ENCODE assay signal across 8 cellular contexts in genomic region chr19:53076984-53077383, GRCh38. TPM values are rescaled to one million over a fixed set of nuclear protein-coding genes. Genes with fewer than 3 reads are reported as not detected.
DNase-seq lines count a peak whose midpoint lies in the region; ATAC-seq and TF ChIP-seq lines count a peak whose summit lies in the region.

No MANE protein-coding gene starts in this region.

- CTCF ChIA-PET in Caco-2 (lab: Charles Lee) = no interaction called here

- intact Hi-C loops in Caco-2 (cut with micrococcal nuclease; ENCODE audit: unreplicated experiment) = no loop called here
- intact Hi-C loops in activated CD4-positive, alpha-beta T cell treated with anti-CD3 and anti-CD28 coated beads, Interleukin-2, amount 10 ng/mL, durations not matched to agents 24 days and 14 days (cut with micrococcal nuclease) = no loop called here

- ATAC-seq in foreskin keratinocyte = no peak

- H3K4me3 Mint-ChIP-seq in Caco-2 (ENCODE audit: unreplicated experiment) (no peak overlapping the region), osteocyte (ENCODE audit: unreplicated experiment) (no peak overlapping the region)
- H3K4me3 Mint-ChIP-seq in activated CD4-positive, alpha-beta T cell treated with anti-CD3 and anti-CD28 coated beads, Interleukin-2, amount 10 ng/mL, durations not matched to agents 24 days and 14 days = no peak overlapping the region

- no peak overlapping the region for H3K9ac ChIP-seq in NT2/D1 (ENCODE audit: insufficient read length, low read depth)

- H3K4me3 ChIP-seq in Caco-2 (ENCODE audit: low read depth, low read length) (no peak overlapping the region), NT2/D1 (ENCODE audit: insufficient read length, low read depth) (no peak overlapping the region)

- no peak overlapping the region for H3K27ac Mint-ChIP-seq in Caco-2 (ENCODE audit: unreplicated experiment)
- H3K27ac Mint-ChIP-seq in osteocyte (ENCODE audit: unreplicated experiment) = no peak overlapping the region
- no peak overlapping the region for H3K27ac Mint-ChIP-seq in activated CD4-positive, alpha-beta T cell treated with anti-CD3 and anti-CD28 coated beads, Interleukin-2, amount 10 ng/mL, durations not matched to agents 24 days and 14 days

- no peaks in the 10 kb centered on the region for H3K27me3 Mint-ChIP-seq in Caco-2 (ENCODE audit: insufficient read depth, unreplicated experiment)
- no peaks in the 10 kb centered on the region for H3K27me3 Mint-ChIP-seq in osteocyte (ENCODE audit: unreplicated experiment)
- H3K27me3 Mint-ChIP-seq in activated CD4-positive, alpha-beta T cell treated with anti-CD3 and anti-CD28 coated beads, Interleukin-2, amount 10 ng/mL, durations not matched to agents 24 days and 14 days = no peaks in the 10 kb centered on the region

- peaks cover 26% of the 10 kb centered on the region for H3K9me3 ChIP-seq in Caco-2
- H3K9me3 ChIP-seq in NT2/D1 (ENCODE audit: insufficient read depth, low read length) = no peaks in the 10 kb centered on the region

- POLR2A ChIA-PET in Caco-2 (lab: Charles Lee) = no interaction called here

- DNase-seq in Caco-2 (peak; percentile 41 to 45), NT2/D1 (ENCODE audit: low read depth, low spot score) (peak; percentile 85), foreskin keratinocyte (no peak), osteocyte (ENCODE audit: extremely low spot score, unreplicated experiment) (no peak), SW 1271 (lab: John Stamatoyannopoulos, UW) (no peak), MV-4-11 (lab: John Stamatoyannopoulos, UW) (no peak), HCEC 1CT (no peak)
- no peak for DNase-seq in activated CD4-positive, alpha-beta T cell treated with anti-CD3 and anti-CD28 coated beads, Interleukin-2, amount 10 ng/mL, durations not matched to agents 24 days and 14 days

- no TSS peak for BruUV-seq in Caco-2 (replicated peaks; lab: Mats Ljungman, UMichigan)

- H3K27me3 ChIP-seq in Caco-2 (replicated peaks; ENCODE audit: control insufficient read depth, insufficient read depth, low read length) (no peaks in the 10 kb centered on the region), NT2/D1 (ENCODE audit: insufficient read depth, insufficient read length) (no peaks in the 10 kb centered on the region), foreskin keratinocyte (no peaks in the 10 kb centered on the region)

- H3K4me1 Mint-ChIP-seq in Caco-2 (ENCODE audit: low read depth, unreplicated experiment) (no peaks in the 10 kb centered on the region), osteocyte (ENCODE audit: unreplicated experiment) (no peaks in the 10 kb centered on the region)
- H3K4me1 Mint-ChIP-seq in activated CD4-positive, alpha-beta T cell treated with anti-CD3 and anti-CD28 coated beads, Interleukin-2, amount 10 ng/mL, durations not matched to agents 24 days and 14 days = no peaks in the 10 kb centered on the region

- H3K4me1 ChIP-seq in Caco-2 = no peaks in the 10 kb centered on the region
- no peaks in the 10 kb centered on the region for H3K4me1 ChIP-seq in NT2/D1 (ENCODE audit: insufficient read depth, insufficient read length)
- no peaks in the 10 kb centered on the region for H3K4me1 ChIP-seq in foreskin keratinocyte

- no peak overlapping the region for H3K27ac ChIP-seq in foreskin keratinocyte

- peaks cover 47% of the 10 kb centered on the region for H3K9me3 Mint-ChIP-seq in Caco-2 (ENCODE audit: unreplicated experiment)
- peaks cover 34% of the 10 kb centered on the region for H3K9me3 Mint-ChIP-seq in osteocyte (ENCODE audit: unreplicated experiment)
- H3K9me3 Mint-ChIP-seq in activated CD4-positive, alpha-beta T cell treated with anti-CD3 and anti-CD28 coated beads, Interleukin-2, amount 10 ng/mL, durations not matched to agents 24 days and 14 days = peaks cover 48% of the 10 kb centered on the region

- H3K36me3 Mint-ChIP-seq in Caco-2 (ENCODE audit: insufficient read depth, unreplicated experiment) = peaks cover 56% of the 10 kb centered on the region
- peaks cover 82% of the 10 kb centered on the region for H3K36me3 Mint-ChIP-seq in osteocyte (ENCODE audit: unreplicated experiment)
- peaks cover 99% of the 10 kb centered on the region for H3K36me3 Mint-ChIP-seq in activated CD4-positive, alpha-beta T cell treated with anti-CD3 and anti-CD28 coated beads, Interleukin-2, amount 10 ng/mL, durations not matched to agents 24 days and 14 days (ENCODE audit: low read depth)

- TF ChIP-seq CTCF in Caco-2 (IDR thresholded peaks at IDR 0.05; ENCODE audit: insufficient read depth in 1 of 2, low read depth in 1 of 2, low read length in 1 of 2, severe bottlenecking in 1 of 2, unreplicated experiment in 1 of 2) = peak; percentile 17 to 42
- TF ChIP-seq CTCF in foreskin keratinocyte (conservative IDR thresholded peaks at IDR 0.05) = peak; percentile 45
- TF ChIP-seq CTCF in osteocyte (IDR thresholded peaks at IDR 0.05) = peak; percentile 50

- H3K36me3 ChIP-seq in Caco-2 (ENCODE audit: control insufficient read depth, insufficient read depth, low read length) (peaks cover 4% of the 10 kb centered on the region), NT2/D1 (ENCODE audit: insufficient read depth, insufficient read length, low read length) (peaks cover 27% of the 10 kb centered on the region)

RNA-seq across cellular contexts. Expression of gene ZNF160, which starts 26.2 kb away (rescaled TPM):
- 30.6 and 33.3 TPM in 2 replicates for total RNA-seq in Caco-2 (2022)
- 10.1 and 12.8 TPM in 2 replicates for total RNA-seq in foreskin keratinocyte
- 2.1 and 2.2 TPM in 2 replicates for polyA plus RNA-seq in foreskin keratinocyte
- total RNA-seq in osteocyte = 32.9 and 33.2 TPM in 2 replicates
- 30.6 and 37.5 TPM in 2 replicates for total RNA-seq in activated CD4-positive, alpha-beta T cell treated with anti-CD3 and anti-CD28 coated beads, Interleukin-2, amount 10 ng/mL, durations not matched to agents 24 days and 14 days

RNA-seq across cellular contexts. Expression of gene ERVV-2, which starts 32.4 kb away (rescaled TPM):
- total RNA-seq in Caco-2 (2022) (0.11 and 0.21 TPM in 2 replicates), foreskin keratinocyte (not detected in 2 replicates), osteocyte (not detected in 2 replicates)
- not detected in 2 replicates for polyA plus RNA-seq in foreskin keratinocyte
- total RNA-seq in activated CD4-positive, alpha-beta T cell treated with anti-CD3 and anti-CD28 coated beads, Interleukin-2, amount 10 ng/mL, durations not matched to agents 24 days and 14 days = not detected in 2 replicates

RNA-seq across cellular contexts. Expression of gene ZNF415, which starts 55.7 kb away (rescaled TPM):
- total RNA-seq in Caco-2 (2022) (12.5 and 14.9 TPM in 2 replicates), foreskin keratinocyte (2.5 and 5.0 TPM in 2 replicates), osteocyte (7.2 and 10.6 TPM in 2 replicates)
- polyA plus RNA-seq in foreskin keratinocyte = 1.6 and 2.2 TPM in 2 replicates
- total RNA-seq in activated CD4-positive, alpha-beta T cell treated with anti-CD3 and anti-CD28 coated beads, Interleukin-2, amount 10 ng/mL, durations not matched to agents 24 days and 14 days = 0.51 and 0.78 TPM in 2 replicates

Comparison
In these comparisons a context has a peak if more than half of its experiments do, and no peak if none do; other contexts are left out.
1. DNase-seq: peak in Caco-2 (2 of 2) and NT2/D1 (single experiment); none in foreskin keratinocyte (0 of 2), osteocyte (single experiment), SW 1271 (0 of 2), MV-4-11 (single experiment), HCEC 1CT (single experiment) and activated CD4-positive, alpha-beta T cell treated with anti-CD3 and anti-CD28 coated beads, Interleukin-2, amount 10 ng/mL, durations not matched to agents 24 days and 14 days (single experiment).
2. Peak in every context shown above with its lines, with median percentiles within 50 percentile points of each other: CTCF ChIP-seq.